Comparison of ENCODE assay signal across 10 cellular contexts in genomic region chr12:8088574-8088973, GRCh38. TPM values are rescaled to one million over a fixed set of nuclear protein-coding genes. Genes with fewer than 3 reads are reported as not detected.
A peak's percentile ranks its signal among the peaks of the same experiment; 100 is the strongest.
DNase-seq lines count a peak whose midpoint lies in the region; ATAC-seq and TF ChIP-seq lines count a peak whose summit lies in the region.
"Had no signal": no experiment of that assay in that cellular context is flagged by ENCODE, and none has a peak within 500 bp of the region (broad histone marks: within the 10 kb centered on the region; RNA-seq: fewer than 3 reads in every experiment).

No MANE protein-coding gene starts in this region.

- H3K36me3 Mint-ChIP-seq in immature natural killer cell, result peaks cover 14 to 37% (median 20%) of the 10 kb centered on the region in 3 donors

- ATAC-seq in HG02571 (IDR thresholded peaks at IDR 0.05; ENCODE audit: unreplicated experiment), result peak; percentile 58
- no peak for ATAC-seq in HG02884 (IDR thresholded peaks at IDR 0.05; ENCODE audit: unreplicated experiment)
- ATAC-seq: esophagus mucosa had no signal

- no peaks in the 10 kb centered on the region for H3K9me3 Mint-ChIP-seq in immature natural killer cell
- H3K9me3 Mint-ChIP-seq: nephron had no signal

- peak overlapping the region; percentile 47 to 73 (median 70) for H3K4me3 Mint-ChIP-seq in immature natural killer cell
- H3K4me3 Mint-ChIP-seq: nephron had no signal

- H3K4me1 Mint-ChIP-seq in immature natural killer cell, result peaks cover 40 to 48% of the 10 kb centered on the region in 2 donors

- TF ChIP-seq CTCF in GM12865 (IDR thresholded peaks at IDR 0.05; ENCODE audit: insufficient read depth, low read depth, low read length, missing control alignments) (no peak), dorsolateral prefrontal cortex (IDR thresholded peaks at IDR 0.05 in 54 of 56, conservative IDR thresholded peaks at IDR 0.05 in 2 of 56; ENCODE audit: low read depth in 1 of 56, partially characterized antibody in 56 of 56) (no peak)

- intact Hi-C loops in dorsolateral prefrontal cortex (cut with DNase I), result no loop called here

- no peaks in the 10 kb centered on the region for H3K27me3 ChIP-seq in dorsolateral prefrontal cortex

- H3K27me3 Mint-ChIP-seq in immature natural killer cell (ENCODE audit: low read depth in 3 of 3), result peaks cover 0 to 2% (median under 1%) of the 10 kb centered on the region in 3 donors

- H3K27ac ChIP-seq in dorsolateral prefrontal cortex, result no peak overlapping the region

- H3K4me3 ChIP-seq in GM12865 (ENCODE audit: low read depth, low read length) (peak overlapping the region; percentile 51; the same call in 1 of the 2 replicates), dorsolateral prefrontal cortex (no peak overlapping the region)

- DNase-seq in GM12865 (ENCODE audit: low read depth), result peak; percentile 66
- DNase-seq in T-helper 22 cell (ENCODE audit: low read depth), result peak; percentile 12
- peak; percentile 45 to 55 (median 51) for DNase-seq in immature natural killer cell
- no peak for DNase-seq in dorsolateral prefrontal cortex
- no peak for DNase-seq in NCI-H345 (lab: John Stamatoyannopoulos, UW)
- no peak for DNase-seq in NCI-H526 treated with DMSO at 0.1 percent for 48 hours (lab: John Stamatoyannopoulos, UW)

- peak overlapping the region; percentile 87 to 94 (median 92) for H3K27ac Mint-ChIP-seq in immature natural killer cell
- H3K27ac Mint-ChIP-seq: nephron had no signal

RNA-seq across cellular contexts. Expression of gene NECAP1, which starts 6.5 kb away (rescaled TPM):
- polyA plus RNA-seq in immature natural killer cell, result 10 to 100 TPM; 16.0 to 23.0 (median 20.5) TPM
- total RNA-seq in dorsolateral prefrontal cortex, result 100 to 1,000 TPM in 108 of 120 experiments, 10 to 100 TPM in 12; 52.7 to 220 (median 150) TPM

RNA-seq across cellular contexts. Expression of gene C3AR1, which starts 22.4 kb away (rescaled TPM):
- polyA plus RNA-seq in immature natural killer cell, result 10 to 100 TPM; 10.8 to 31.1 (median 20.2) TPM
- total RNA-seq in dorsolateral prefrontal cortex, result 10 to 100 TPM in 30 of 120 experiments, 1 to 10 TPM in 90; 1.1 to 23.1 (median 7.0) TPM

RNA-seq across cellular contexts. Expression of gene CLEC4A, which starts 34.8 kb away (rescaled TPM):
- 10 to 100 TPM in 2 of 3 donors, 1 to 10 TPM in 1; 1.6 to 15.4 (median 10.5) TPM for polyA plus RNA-seq in immature natural killer cell
- 1 to 10 TPM in 69 of 120 experiments, under 1 TPM in 18, not detected in 33; 0.43 to 6.1 (median 1.5) TPM for total RNA-seq in dorsolateral prefrontal cortex

RNA-seq across cellular contexts. Expression of gene FOXJ2, which starts 56.1 kb away (rescaled TPM):
- polyA plus RNA-seq in immature natural killer cell, result 10 to 100 TPM in 1 of 3 donors, 1 to 10 TPM in 2; 2.7 to 15.8 (median 3.3) TPM
- total RNA-seq in dorsolateral prefrontal cortex, result 10 to 100 TPM; 13.4 to 28.9 (median 16.8) TPM

Comparison
In these comparisons a context has a peak if more than half of its experiments do, and no peak if none do; other contexts are left out.
1. DNase-seq: peak in GM12865 (single experiment), T-helper 22 cell (single experiment) and immature natural killer cell (3 of 3); none in dorsolateral prefrontal cortex (0 of 10), NCI-H345 (single experiment) and NCI-H526 treated with DMSO at 0.1 percent for 48 hours (single experiment).